In the genomic region with DNA sequence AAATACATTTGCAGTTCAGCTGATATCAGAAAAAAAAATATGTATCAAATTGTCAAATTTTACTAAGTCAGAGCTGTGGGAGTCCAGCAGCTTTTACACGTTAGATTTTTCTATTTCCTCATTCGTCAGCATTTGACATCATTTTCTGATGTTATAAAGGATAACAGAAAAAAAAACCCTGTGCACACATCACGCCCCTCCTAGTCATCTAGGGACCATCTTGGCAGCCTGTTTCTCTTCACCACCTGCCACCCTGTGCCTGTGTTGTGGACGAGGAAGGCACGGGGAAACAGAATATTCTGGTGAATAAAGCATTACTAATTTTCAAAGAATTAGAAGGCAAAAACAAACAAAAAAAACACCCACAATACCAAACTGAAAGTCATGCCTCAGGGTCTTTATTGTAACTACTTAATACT, we compare ENCODE assay signal across 1 cellular context.
TF ChIP-seq lines count a peak whose summit lies in the region.

No MANE protein-coding gene starts in this region.

TF ChIP-seq in HEK293, 187 proteins besides CTCF, POLR2A, EP300 and RAD21 (continued from another document):
- TF ChIP-seq PRDM6 (tag by site-specific recombination; IDR thresholded peaks at IDR 0.05) (peak; percentile 83), ZNF747 (tag by site-specific recombination; IDR thresholded peaks at IDR 0.05) (no peak), ZNF354C (tag by site-specific recombination; IDR thresholded peaks at IDR 0.05; ENCODE audit: borderline replicate concordance, low read depth) (no peak), GLI4 (tag by site-specific recombination; IDR thresholded peaks at IDR 0.05) (no peak)
- TF ChIP-seq, protein P1, sequence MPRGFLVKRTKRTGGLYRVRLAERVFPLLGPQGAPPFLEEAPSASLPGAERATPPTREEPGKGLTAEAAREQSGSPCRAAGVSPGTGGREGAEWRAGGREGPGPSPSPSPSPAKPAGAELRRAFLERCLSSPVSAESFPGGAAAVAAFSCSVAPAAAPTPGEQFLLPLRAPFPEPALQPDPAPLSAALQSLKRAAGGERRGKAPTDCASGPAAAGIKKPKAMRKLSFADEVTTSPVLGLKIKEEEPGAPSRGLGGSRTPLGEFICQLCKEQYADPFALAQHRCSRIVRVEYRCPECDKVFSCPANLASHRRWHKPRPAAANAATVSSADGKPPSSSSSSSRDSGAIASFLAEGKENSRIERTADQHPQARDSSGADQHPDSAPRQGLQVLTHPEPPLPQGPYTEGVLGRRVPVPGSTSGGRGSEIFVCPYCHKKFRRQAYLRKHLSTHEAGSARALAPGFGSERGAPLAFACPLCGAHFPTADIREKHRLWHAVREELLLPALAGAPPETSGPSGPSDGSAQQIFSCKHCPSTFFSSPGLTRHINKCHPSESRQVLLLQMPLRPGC (tag by site-specific recombination; IDR thresholded peaks at IDR 0.05), result no peak
